Comparison of ENCODE assay signal across 24 cellular contexts in genomic region chr22:44111562-44112155, GRCh38.
DNase-seq lines count a peak whose midpoint lies in the region; ATAC-seq, FAIRE-seq and TF ChIP-seq lines count a peak whose summit lies in the region.
"Had no signal": no experiment of that assay in that cellular context is flagged by ENCODE, and none has a peak within 500 bp of the region (broad histone marks: within the 10 kb centered on the region; RNA-seq: fewer than 3 reads in every experiment).

No MANE protein-coding gene starts in this region.

- no peaks in the 10 kb centered on the region for H3K79me1 ChIP-seq in H1 (ENCODE audit: low read depth, low read length)
- peaks cover 2% of the 10 kb centered on the region for H3K79me1 ChIP-seq in neuronal stem cell (ENCODE audit: low read depth, low read length)

- H3K56ac ChIP-seq in H1 (replicated peaks; ENCODE audit: insufficient read length, low read depth, low read length): no peak overlapping the region

- H2AK5ac ChIP-seq in H1 (ENCODE audit: low read depth, low read length): no peak overlapping the region
- H2AK5ac ChIP-seq in neuronal stem cell (ENCODE audit: low read depth, low read length): peak overlapping the region; percentile 83

- H3K36me3 Mint-ChIP-seq in stimulated activated naive B cell treated with anti-CD40 and anti-IgM and Interleukin-4, amounts not matched to agents 10 μg/mL and 1 μg/mL and 100 μg/mL, for 72 hours: peaks cover 26 to 44% of the 10 kb centered on the region in 2 donors

- H3K27ac ChIP-seq in cardiac muscle cell (peak overlapping the region; percentile 76), H1 (ENCODE audit: low read depth, low read length) (no peak overlapping the region), neuronal stem cell (replicated peaks; ENCODE audit: low read length) (no peak overlapping the region)
- H3K27ac ChIP-seq: HL-60, SJSA1 had no signal

- no peaks in the 10 kb centered on the region for H3K79me2 ChIP-seq in H1 (ENCODE audit: control insufficient read depth in 1 of 2, insufficient read depth in 2 of 2, low read length in 2 of 2)

- H4K8ac ChIP-seq in H1 (ENCODE audit: extremely low read depth, insufficient read depth, low read length) (no peak overlapping the region), neuronal stem cell (ENCODE audit: low read depth, low read length) (no peak overlapping the region)

- 76% methylated on average over 9 of the region's 9 CpGs; no CpG with 5 or more reads in 1 of the 2 experiments for WGBS in H1 (ENCODE audit: extremely low coverage in 1 of 2, insufficient coverage in 1 of 2, insufficient read length in 1 of 2, insufficient replicate concordance in 2 of 2, low coverage in 1 of 2, low lambda C conversion rate in 2 of 2, missing lambda C conversion rate in 1 of 2), 2 experiments
- WGBS in neuronal stem cell (ENCODE audit: extremely low coverage in 2 of 2, insufficient read length in 2 of 2, insufficient replicate concordance in 1 of 2), 2 donors: no CpG with 5 or more reads among the region's 9 CpGs

- peak in 1 of 2 donors; percentile 6 for DNase-seq in cardiac muscle cell (ENCODE audit: low read depth in 1 of 2, low spot score in 1 of 2)
- no peak for DNase-seq in Right ventricle myocardium superior
- no peak for DNase-seq in H1 (ENCODE audit: low read depth in 1 of 2, low spot score in 2 of 2)
- no peak for DNase-seq in neuronal stem cell (ENCODE audit: low spot score)
- no peak for DNase-seq in stimulated activated naive B cell treated with anti-CD40 and anti-IgM and Interleukin-4, amounts not matched to agents 10 μg/mL and 1 μg/mL and 100 μg/mL, for 72 hours
- no peak for DNase-seq in AG08395 (ENCODE audit: low spot score)
- DNase-seq in NCI-H2171 treated with DMSO at 0.1 percent for 48 hours (lab: John Stamatoyannopoulos, UW): no peak
- no peak for DNase-seq in COLO829 (ENCODE audit: low spot score)
- DNase-seq: DMS79, KBM-7, MM.1S, NCI-H1092, NCI-H1436 treated with DMSO at 0.1 percent for 48 hours, NCI-H1930, NCI-H226, NCI-H510A treated with DMSO at 0.1 percent for 48 hours, NCI-H748 treated with DMSO at 0.1 percent for 48 hours, OCI-M1 had no signal

- TF ChIP-seq EP300 in H1 (IDR thresholded peaks at IDR 0.05; ENCODE audit: borderline replicate concordance in 1 of 2, low read depth in 2 of 2, low read length in 2 of 2): no peak

- no peak overlapping the region for H3K14ac ChIP-seq in H1 (ENCODE audit: insufficient read length)
- no peak overlapping the region for H3K14ac ChIP-seq in neuronal stem cell (ENCODE audit: low read length)

- H3K9me3 ChIP-seq in cardiac muscle cell (ENCODE audit: low read depth) (no peaks in the 10 kb centered on the region), H1 (ENCODE audit: insufficient read depth in 2 of 2, low read depth in 1 of 2, low read length in 1 of 2) (no peaks in the 10 kb centered on the region), neuronal stem cell (replicated peaks in 1 of 2; ENCODE audit: control insufficient read depth in 2 of 2, insufficient read depth in 1 of 2, low read depth in 1 of 2, low read length in 2 of 2) (no peaks in the 10 kb centered on the region)
- H3K9me3 ChIP-seq: HAP-1, SJSA1 had no signal

- no peaks in the 10 kb centered on the region for H3K27me3 ChIP-seq in cardiac muscle cell
- H3K27me3 ChIP-seq in H1 (replicated peaks in 1 of 4; ENCODE audit: control insufficient read depth in 3 of 4, extremely low read depth in 1 of 4, insufficient read depth in 3 of 4, low read length in 3 of 4): no peaks in the 10 kb centered on the region
- no peaks in the 10 kb centered on the region for H3K27me3 ChIP-seq in neuronal stem cell (ENCODE audit: control insufficient read depth in 3 of 3, insufficient read depth in 3 of 3, low read depth in 1 of 3, low read length in 3 of 3)
- H3K27me3 ChIP-seq: SJSA1 had no signal

- H2BK20ac ChIP-seq in H1 (ENCODE audit: low read length): no peak overlapping the region

- H3K27me3 Mint-ChIP-seq in stimulated activated naive B cell treated with anti-CD40 and anti-IgM and Interleukin-4, amounts not matched to agents 10 μg/mL and 1 μg/mL and 100 μg/mL, for 72 hours: no peaks in the 10 kb centered on the region
- H3K27me3 Mint-ChIP-seq: B cell had no signal

- no peak overlapping the region for H4K91ac ChIP-seq in H1 (replicated peaks; ENCODE audit: insufficient read length, low read length)
- H4K91ac ChIP-seq in neuronal stem cell (ENCODE audit: low read depth, low read length, poor library complexity): no peak overlapping the region

- H3K23me2 ChIP-seq in H1 (ENCODE audit: low read depth, low read length): 0 out of 2 replicates have a peak, but pooled peaks cover 2% of the 10 kb centered on the region

- intact Hi-C loops in Right ventricle myocardium superior (cut with DNase I): no loop called here

- no peak for TF ChIP-seq POLR2A in H1 (IDR thresholded peaks at IDR 0.05; ENCODE audit: control extremely low read depth in 1 of 2, low read depth in 2 of 2, low read length in 2 of 2)

- POLR2A ChIA-PET in H1 (lab: Charles Lee; ENCODE audit: partially characterized antibody): no interaction called here

- H3K4me1 Mint-ChIP-seq in stimulated activated naive B cell treated with anti-CD40 and anti-IgM and Interleukin-4, amounts not matched to agents 10 μg/mL and 1 μg/mL and 100 μg/mL, for 72 hours: peaks cover 15 to 16% of the 10 kb centered on the region in 2 donors

- peak overlapping the region; percentile 65 for H3K27ac Mint-ChIP-seq in stimulated activated naive B cell treated with anti-CD40 and anti-IgM and Interleukin-4, amounts not matched to agents 10 μg/mL and 1 μg/mL and 100 μg/mL, for 72 hours

- no peaks in the 10 kb centered on the region for H3K9me3 Mint-ChIP-seq in stimulated activated naive B cell treated with anti-CD40 and anti-IgM and Interleukin-4, amounts not matched to agents 10 μg/mL and 1 μg/mL and 100 μg/mL, for 72 hours

- no peak overlapping the region for H3K23ac ChIP-seq in H1 (ENCODE audit: insufficient read length)
- no peak overlapping the region for H3K23ac ChIP-seq in neuronal stem cell (ENCODE audit: low read depth, low read length, poor library complexity)

- H3K36me3 ChIP-seq in cardiac muscle cell (no peaks in the 10 kb centered on the region), H1 (ENCODE audit: control insufficient read depth in 2 of 4, insufficient read depth in 4 of 4, low read length in 3 of 4) (no peaks in the 10 kb centered on the region), neuronal stem cell (replicated peaks in 1 of 2; ENCODE audit: control insufficient read depth in 2 of 2, insufficient read depth in 2 of 2, low read length in 2 of 2) (no peaks in the 10 kb centered on the region)
- H3K36me3 ChIP-seq: HAP-1, SJSA1 had no signal

- H2BK15ac ChIP-seq in H1 (ENCODE audit: low read length) (no peak overlapping the region), neuronal stem cell (ENCODE audit: low read length) (no peak overlapping the region)

- no peak for ATAC-seq in Right ventricle myocardium superior (ENCODE audit: poor library complexity)
- no peak for ATAC-seq in stimulated activated naive B cell treated with anti-CD40 and anti-IgM and Interleukin-4, amounts not matched to agents 10 μg/mL and 1 μg/mL and 100 μg/mL, for 72 hours (replicated peaks)

- H3K4me1 ChIP-seq in cardiac muscle cell (ENCODE audit: low read depth) (peaks cover 38% of the 10 kb centered on the region), H1 (replicated peaks in 1 of 4; ENCODE audit: control insufficient read depth in 3 of 4, insufficient read depth in 4 of 4, low read length in 3 of 4) (peaks cover 8 to 18% (median 14%) of the 10 kb centered on the region in 4 experiments; a peak in 6 of 7 replicates), neuronal stem cell (ENCODE audit: control insufficient read depth in 2 of 2, insufficient read depth in 1 of 2, low read depth in 1 of 2, low read length in 2 of 2) (peaks cover 9 to 11% of the 10 kb centered on the region in 2 donors)
- H3K4me1 ChIP-seq: SJSA1 had no signal

- H3K18ac ChIP-seq in H1 (ENCODE audit: extremely low read depth, low read length): no peak overlapping the region; the same call in 1 of the 2 replicates
- no peak overlapping the region for H3K18ac ChIP-seq in neuronal stem cell (ENCODE audit: low read length)

- H4K20me1 ChIP-seq in H1 (replicated peaks in 1 of 2; ENCODE audit: control insufficient read depth in 1 of 2, insufficient read depth in 2 of 2, low read length in 2 of 2): no peaks in the 10 kb centered on the region

- H3K4me3 Mint-ChIP-seq in stimulated activated naive B cell treated with anti-CD40 and anti-IgM and Interleukin-4, amounts not matched to agents 10 μg/mL and 1 μg/mL and 100 μg/mL, for 72 hours: no peak overlapping the region
- H3K4me3 Mint-ChIP-seq: B cell had no signal

- CTCF ChIA-PET in H1 (lab: Charles Lee; ENCODE audit: partially characterized antibody): interaction anchor here (0.6 to 1.8 kb wide), 5 partner anchors 8 to 293 kb away, joined by 3 to 5 read pairs (median 3); no protein-coding TSS in a partner anchor

- H3K4me2 ChIP-seq in H1 (ENCODE audit: insufficient read depth in 1 of 2, low read depth in 2 of 2, low read length in 2 of 2): no peak overlapping the region
- H3K4me2 ChIP-seq in neuronal stem cell (ENCODE audit: insufficient read depth, low read length, poor library complexity, severe bottlenecking): no peak overlapping the region

- no peak overlapping the region for H4K5ac ChIP-seq in H1 (ENCODE audit: insufficient read length, low read depth, low read length)

- H2BK120ac ChIP-seq in H1 (replicated peaks; ENCODE audit: low read depth, low read length): no peak overlapping the region
- no peak overlapping the region for H2BK120ac ChIP-seq in neuronal stem cell (ENCODE audit: low read depth, low read length)

- H2BK12ac ChIP-seq in H1 (ENCODE audit: low read depth, low read length): peak overlapping the region; percentile 90; the same call in 1 of the 2 replicates
- H2BK12ac ChIP-seq in neuronal stem cell (ENCODE audit: low read length): no peak overlapping the region

- H3K4me3 ChIP-seq in cardiac muscle cell (no peak overlapping the region), H1 (ENCODE audit: extremely low read depth in 1 of 4, insufficient read depth in 2 of 4, low read depth in 3 of 4, low read length in 4 of 4) (no peak overlapping the region), neuronal stem cell (ENCODE audit: low read length in 2 of 2) (no peak overlapping the region)
- H3K4me3 ChIP-seq: HAP-1, SJSA1 had no signal

- H3K4ac ChIP-seq in H1 (replicated peaks; ENCODE audit: insufficient read length, low read depth, low read length): no peak overlapping the region
- H3K4ac ChIP-seq in neuronal stem cell (ENCODE audit: low read length): no peak overlapping the region

- no peak for FAIRE-seq in H1 (lab: Jason Lieb, UNC)
- FAIRE-seq: A204.1, RCC 7860 had no signal

- no peak for TF ChIP-seq CTCF in cardiac muscle cell (IDR thresholded peaks at IDR 0.05; ENCODE audit: low read depth, low read length)
- no peak for TF ChIP-seq CTCF in H1 (IDR thresholded peaks at IDR 0.05; ENCODE audit: control extremely low read depth in 1 of 3, insufficient read depth in 1 of 3, low read depth in 1 of 3, low read length in 3 of 3)

- H2BK5ac ChIP-seq in H1 (ENCODE audit: low read depth, low read length) (no peak overlapping the region), neuronal stem cell (ENCODE audit: low read length) (no peak overlapping the region)

- H3K9ac ChIP-seq in H1 (replicated peaks in 1 of 4; ENCODE audit: extremely low read depth in 1 of 4, low read depth in 3 of 4, low read length in 3 of 4): no peak overlapping the region
- H3K9ac ChIP-seq in neuronal stem cell (ENCODE audit: low read depth, low read length, poor library complexity): no peak overlapping the region

- H2AFZ ChIP-seq in H1 (ENCODE audit: low read length) (no peak overlapping the region), neuronal stem cell (ENCODE audit: low read length) (no peak overlapping the region)

- no peak for TF ChIP-seq RAD21 in H1 (IDR thresholded peaks at IDR 0.05 in 1 of 2, conservative IDR thresholded peaks at IDR 0.05 in 1 of 2; ENCODE audit: low read depth in 2 of 2, low read length in 2 of 2)
